ENCODE assay signal across 2 cellular contexts in the genomic region with DNA sequence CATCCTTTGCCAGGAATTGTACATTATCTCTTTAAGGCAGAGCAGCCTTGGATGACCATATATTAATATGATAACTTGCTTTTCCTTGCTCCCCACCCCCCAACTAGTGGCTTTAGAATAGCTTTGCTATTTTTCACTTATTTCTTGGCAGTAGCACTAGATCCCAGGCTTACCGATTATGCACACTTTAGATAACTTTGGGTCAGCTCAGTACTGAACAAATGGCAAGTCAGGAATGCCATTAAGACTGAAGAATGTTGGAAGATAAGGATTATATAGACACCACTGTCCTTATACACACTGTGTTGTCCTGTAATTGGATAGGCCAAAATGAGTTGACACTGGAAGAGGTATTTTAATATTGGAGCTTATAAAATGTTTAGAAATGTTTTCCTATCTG.
A peak's percentile ranks its signal among the peaks of the same experiment; 100 is the strongest.
TF ChIP-seq lines count a peak whose summit lies in the region.

No MANE protein-coding gene starts in this region.

TF ChIP-seq in SK-N-SH, 30 proteins besides CTCF, POLR2A, EP300 and RAD21:
- TF ChIP-seq RCOR1 (IDR thresholded peaks at IDR 0.05; ENCODE audit: low read length) (no peak), YY1 (IDR thresholded peaks at IDR 0.05; ENCODE audit: low read depth) (no peak), TEAD4 (IDR thresholded peaks at IDR 0.05; ENCODE audit: borderline replicate concordance, insufficient read depth) (peak; percentile 30; the same call in 1 of the 2 replicates), TCF12 (IDR thresholded peaks at IDR 0.05) (peak; percentile 41; the same call in 1 of the 2 replicates), GATA2 (CRISPR knock-in tag; IDR thresholded peaks at IDR 0.05) (no peak), JUND (IDR thresholded peaks at IDR 0.05) (no peak), FOSL2 (IDR thresholded peaks at IDR 0.05; ENCODE audit: borderline replicate concordance, low read depth) (no peak), NFIC (IDR thresholded peaks at IDR 0.05; ENCODE audit: borderline replicate concordance) (peak; percentile 63), FOXJ3 (CRISPR knock-in tag; IDR thresholded peaks at IDR 0.05) (no peak), RFX5 (IDR thresholded peaks at IDR 0.05; ENCODE audit: low read length) (no peak), RXRA (IDR thresholded peaks at IDR 0.05; ENCODE audit: borderline replicate concordance, low read depth) (no peak), MXI1 (IDR thresholded peaks at IDR 0.05; ENCODE audit: low read depth, low read length) (no peak)
- TF ChIP-seq, protein P1, sequence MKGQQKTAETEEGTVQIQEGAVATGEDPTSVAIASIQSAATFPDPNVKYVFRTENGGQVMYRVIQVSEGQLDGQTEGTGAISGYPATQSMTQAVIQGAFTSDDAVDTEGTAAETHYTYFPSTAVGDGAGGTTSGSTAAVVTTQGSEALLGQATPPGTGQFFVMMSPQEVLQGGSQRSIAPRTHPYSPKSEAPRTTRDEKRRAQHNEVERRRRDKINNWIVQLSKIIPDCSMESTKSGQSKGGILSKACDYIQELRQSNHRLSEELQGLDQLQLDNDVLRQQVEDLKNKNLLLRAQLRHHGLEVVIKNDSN (IDR thresholded peaks at IDR 0.05; ENCODE audit: borderline replicate concordance, low read depth), result no peak
- TF ChIP-seq, protein P2, sequence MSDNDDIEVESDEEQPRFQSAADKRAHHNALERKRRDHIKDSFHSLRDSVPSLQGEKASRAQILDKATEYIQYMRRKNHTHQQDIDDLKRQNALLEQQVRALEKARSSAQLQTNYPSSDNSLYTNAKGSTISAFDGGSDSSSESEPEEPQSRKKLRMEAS (IDR thresholded peaks at IDR 0.05; ENCODE audit: low read depth), result no peak
- TF ChIP-seq, protein P3, sequence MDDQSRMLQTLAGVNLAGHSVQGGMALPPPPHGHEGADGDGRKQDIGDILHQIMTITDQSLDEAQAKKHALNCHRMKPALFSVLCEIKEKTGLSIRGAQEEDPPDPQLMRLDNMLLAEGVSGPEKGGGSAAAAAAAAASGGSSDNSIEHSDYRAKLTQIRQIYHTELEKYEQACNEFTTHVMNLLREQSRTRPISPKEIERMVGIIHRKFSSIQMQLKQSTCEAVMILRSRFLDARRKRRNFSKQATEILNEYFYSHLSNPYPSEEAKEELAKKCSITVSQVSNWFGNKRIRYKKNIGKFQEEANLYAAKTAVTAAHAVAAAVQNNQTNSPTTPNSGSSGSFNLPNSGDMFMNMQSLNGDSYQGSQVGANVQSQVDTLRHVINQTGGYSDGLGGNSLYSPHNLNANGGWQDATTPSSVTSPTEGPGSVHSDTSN (IDR thresholded peaks at IDR 0.05), result peak; percentile 37; the same call in 1 of the 2 replicates
- TF ChIP-seq, protein P4, sequence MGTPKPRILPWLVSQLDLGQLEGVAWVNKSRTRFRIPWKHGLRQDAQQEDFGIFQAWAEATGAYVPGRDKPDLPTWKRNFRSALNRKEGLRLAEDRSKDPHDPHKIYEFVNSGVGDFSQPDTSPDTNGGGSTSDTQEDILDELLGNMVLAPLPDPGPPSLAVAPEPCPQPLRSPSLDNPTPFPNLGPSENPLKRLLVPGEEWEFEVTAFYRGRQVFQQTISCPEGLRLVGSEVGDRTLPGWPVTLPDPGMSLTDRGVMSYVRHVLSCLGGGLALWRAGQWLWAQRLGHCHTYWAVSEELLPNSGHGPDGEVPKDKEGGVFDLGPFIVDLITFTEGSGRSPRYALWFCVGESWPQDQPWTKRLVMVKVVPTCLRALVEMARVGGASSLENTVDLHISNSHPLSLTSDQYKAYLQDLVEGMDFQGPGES (IDR thresholded peaks at IDR 0.05; ENCODE audit: low read depth, low read length), result no peak

TF ChIP-seq in HepG2, 621 proteins besides CTCF, POLR2A, EP300 and RAD21:
- no peak for TF ChIP-seq PRMT3 (CRISPR knock-in tag; IDR thresholded peaks at IDR 0.05; ENCODE audit: borderline replicate concordance, low read depth)
- TF ChIP-seq, protein P5, sequence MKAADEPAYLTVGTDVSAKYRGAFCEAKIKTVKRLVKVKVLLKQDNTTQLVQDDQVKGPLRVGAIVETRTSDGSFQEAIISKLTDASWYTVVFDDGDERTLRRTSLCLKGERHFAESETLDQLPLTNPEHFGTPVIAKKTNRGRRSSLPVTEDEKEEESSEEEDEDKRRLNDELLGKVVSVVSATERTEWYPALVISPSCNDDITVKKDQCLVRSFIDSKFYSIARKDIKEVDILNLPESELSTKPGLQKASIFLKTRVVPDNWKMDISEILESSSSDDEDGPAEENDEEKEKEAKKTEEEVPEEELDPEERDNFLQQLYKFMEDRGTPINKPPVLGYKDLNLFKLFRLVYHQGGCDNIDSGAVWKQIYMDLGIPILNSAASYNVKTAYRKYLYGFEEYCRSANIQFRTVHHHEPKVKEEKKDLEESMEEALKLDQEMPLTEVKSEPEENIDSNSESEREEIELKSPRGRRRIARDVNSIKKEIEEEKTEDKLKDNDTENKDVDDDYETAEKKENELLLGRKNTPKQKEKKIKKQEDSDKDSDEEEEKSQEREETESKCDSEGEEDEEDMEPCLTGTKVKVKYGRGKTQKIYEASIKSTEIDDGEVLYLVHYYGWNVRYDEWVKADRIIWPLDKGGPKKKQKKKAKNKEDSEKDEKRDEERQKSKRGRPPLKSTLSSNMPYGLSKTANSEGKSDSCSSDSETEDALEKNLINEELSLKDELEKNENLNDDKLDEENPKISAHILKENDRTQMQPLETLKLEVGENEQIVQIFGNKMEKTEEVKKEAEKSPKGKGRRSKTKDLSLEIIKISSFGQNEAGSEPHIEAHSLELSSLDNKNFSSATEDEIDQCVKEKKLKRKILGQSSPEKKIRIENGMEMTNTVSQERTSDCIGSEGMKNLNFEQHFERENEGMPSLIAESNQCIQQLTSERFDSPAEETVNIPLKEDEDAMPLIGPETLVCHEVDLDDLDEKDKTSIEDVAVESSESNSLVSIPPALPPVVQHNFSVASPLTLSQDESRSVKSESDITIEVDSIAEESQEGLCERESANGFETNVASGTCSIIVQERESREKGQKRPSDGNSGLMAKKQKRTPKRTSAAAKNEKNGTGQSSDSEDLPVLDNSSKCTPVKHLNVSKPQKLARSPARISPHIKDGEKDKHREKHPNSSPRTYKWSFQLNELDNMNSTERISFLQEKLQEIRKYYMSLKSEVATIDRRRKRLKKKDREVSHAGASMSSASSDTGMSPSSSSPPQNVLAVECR (CRISPR knock-in tag; IDR thresholded peaks at IDR 0.05; ENCODE audit: borderline replicate concordance), result no peak
- TF ChIP-seq KLF9 (CRISPR knock-in tag; IDR thresholded peaks at IDR 0.05; ENCODE audit: low read depth), result no peak
- no peak for TF ChIP-seq SOX13 (IDR thresholded peaks at IDR 0.05)
- no peak for TF ChIP-seq SOX13 (CRISPR knock-in tag; conservative IDR thresholded peaks at IDR 0.05 in 1 of 2, IDR thresholded peaks at IDR 0.05 in 1 of 2)
- no peak for TF ChIP-seq ZNF207 (IDR thresholded peaks at IDR 0.05; ENCODE audit: borderline replicate concordance)
- no peak for TF ChIP-seq GTF2F1 (IDR thresholded peaks at IDR 0.05; ENCODE audit: low read length)
- TF ChIP-seq FOXC1 (CRISPR knock-in tag; IDR thresholded peaks at IDR 0.05; ENCODE audit: borderline replicate concordance), result no peak
- TF ChIP-seq ZFP1 (CRISPR knock-in tag; IDR thresholded peaks at IDR 0.05), result no peak
- TF ChIP-seq, protein P6, sequence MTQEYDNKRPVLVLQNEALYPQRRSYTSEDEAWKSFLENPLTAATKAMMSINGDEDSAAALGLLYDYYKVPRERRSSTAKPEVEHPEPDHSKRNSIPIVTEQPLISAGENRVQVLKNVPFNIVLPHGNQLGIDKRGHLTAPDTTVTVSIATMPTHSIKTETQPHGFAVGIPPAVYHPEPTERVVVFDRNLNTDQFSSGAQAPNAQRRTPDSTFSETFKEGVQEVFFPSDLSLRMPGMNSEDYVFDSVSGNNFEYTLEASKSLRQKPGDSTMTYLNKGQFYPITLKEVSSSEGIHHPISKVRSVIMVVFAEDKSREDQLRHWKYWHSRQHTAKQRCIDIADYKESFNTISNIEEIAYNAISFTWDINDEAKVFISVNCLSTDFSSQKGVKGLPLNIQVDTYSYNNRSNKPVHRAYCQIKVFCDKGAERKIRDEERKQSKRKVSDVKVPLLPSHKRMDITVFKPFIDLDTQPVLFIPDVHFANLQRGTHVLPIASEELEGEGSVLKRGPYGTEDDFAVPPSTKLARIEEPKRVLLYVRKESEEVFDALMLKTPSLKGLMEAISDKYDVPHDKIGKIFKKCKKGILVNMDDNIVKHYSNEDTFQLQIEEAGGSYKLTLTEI (CRISPR knock-in tag; conservative IDR thresholded peaks at IDR 0.05), result no peak
- TF ChIP-seq JUN (CRISPR knock-in tag; IDR thresholded peaks at IDR 0.05), result no peak
- TF ChIP-seq ZNF205 (CRISPR knock-in tag; IDR thresholded peaks at IDR 0.05), result no peak
- TF ChIP-seq ZNF232 (CRISPR knock-in tag; IDR thresholded peaks at IDR 0.05; ENCODE audit: borderline replicate concordance), result no peak
- TF ChIP-seq PAX8 (CRISPR knock-in tag; IDR thresholded peaks at IDR 0.05; ENCODE audit: borderline replicate concordance), result no peak
- TF ChIP-seq DNMT3B (CRISPR knock-in tag; conservative IDR thresholded peaks at IDR 0.05), result no peak
- no peak for TF ChIP-seq ELF4 (CRISPR knock-in tag; IDR thresholded peaks at IDR 0.05; ENCODE audit: borderline replicate concordance)
- no peak for TF ChIP-seq HOXA9 (CRISPR knock-in tag; IDR thresholded peaks at IDR 0.05; ENCODE audit: borderline replicate concordance)
- TF ChIP-seq SNRNP70 (IDR thresholded peaks at IDR 0.05; ENCODE audit: low read depth, low read length), result no peak
- TF ChIP-seq KAT8 (CRISPR knock-in tag; IDR thresholded peaks at IDR 0.05), result no peak
- TF ChIP-seq KAT7 (CRISPR knock-in tag; IDR thresholded peaks at IDR 0.05; ENCODE audit: borderline replicate concordance), result no peak
